In the genomic region with DNA sequence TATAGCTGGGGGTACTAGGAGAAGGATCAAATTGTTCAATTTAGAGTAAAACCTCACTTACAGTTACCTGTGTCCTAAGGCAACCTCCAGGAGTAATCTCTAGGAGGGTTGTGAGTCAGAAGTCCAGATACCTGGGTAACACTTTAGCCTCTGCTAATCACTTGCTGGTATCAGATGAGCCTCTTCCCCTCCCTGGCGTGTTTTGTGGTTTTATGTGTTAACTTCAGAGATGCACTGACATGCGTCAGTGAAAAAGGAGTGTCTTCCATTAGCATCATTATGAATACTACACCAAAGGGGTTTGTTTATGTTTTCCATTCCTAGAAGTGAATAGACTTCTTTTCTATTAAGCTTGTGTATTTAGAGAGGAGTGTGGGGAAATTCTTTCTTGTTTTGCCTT, we compare ENCODE assay signal across 11 cellular contexts.
DNase-seq lines count a peak whose midpoint lies in the region; ATAC-seq lines count a peak whose summit lies in the region.
"Had no signal": no experiment of that assay in that cellular context is flagged by ENCODE, and none has a peak within 500 bp of the region (broad histone marks: within the 10 kb centered on the region; RNA-seq: fewer than 3 reads in every experiment).

No MANE protein-coding gene starts in this region.

- H3K27ac Mint-ChIP-seq in activated naive CD8-positive, alpha-beta T cell treated with anti-CD3 and anti-CD28 coated beads for 36 hours = peak overlapping the region; percentile 84
- H3K27ac Mint-ChIP-seq: WTC11 had no signal

- no peak overlapping the region for H3K4me3 Mint-ChIP-seq in activated naive CD8-positive, alpha-beta T cell treated with anti-CD3 and anti-CD28 coated beads for 36 hours
- H3K4me3 Mint-ChIP-seq: WTC11 had no signal

- no peak for ATAC-seq in esophagus mucosa
- no peak for ATAC-seq in GM21576 (IDR thresholded peaks at IDR 0.05; ENCODE audit: unreplicated experiment)
- ATAC-seq: K562 had no signal

- peaks cover 5% of the 10 kb centered on the region for H3K36me3 Mint-ChIP-seq in activated naive CD8-positive, alpha-beta T cell treated with anti-CD3 and anti-CD28 coated beads for 36 hours
- H3K36me3 Mint-ChIP-seq: WTC11 had no signal

- no peaks in the 10 kb centered on the region for H3K9me3 Mint-ChIP-seq in activated naive CD8-positive, alpha-beta T cell treated with anti-CD3 and anti-CD28 coated beads for 36 hours
- H3K9me3 Mint-ChIP-seq: WTC11 had no signal

- DNase-seq in activated gamma-delta T cell treated with Interleukin-2 at 50 U/mL for 16 hours (peak; percentile 34), activated gamma-delta T cell (lab: John Stamatoyannopoulos, UW) (no peak), NCI-H187 treated with DMSO at 0.1 percent for 48 hours (lab: John Stamatoyannopoulos, UW) (peak; percentile 74), nucleus accumbens (lab: John Stamatoyannopoulos, UW) (no peak)
- peak; percentile 38 for DNase-seq in activated naive CD8-positive, alpha-beta T cell treated with anti-CD3 and anti-CD28 coated beads for 36 hours
- peak; percentile 37 for DNase-seq in stimulated activated CD8-positive, alpha-beta memory T cell treated with anti-CD3 and anti-CD28 coated beads, Interleukin-4, amount 100 ng/mL, for 48 hours
- DNase-seq: C1 segment of cervical spinal cord had no signal

- no peaks in the 10 kb centered on the region for H3K27me3 Mint-ChIP-seq in activated naive CD8-positive, alpha-beta T cell treated with anti-CD3 and anti-CD28 coated beads for 36 hours

- H3K4me1 Mint-ChIP-seq in activated naive CD8-positive, alpha-beta T cell treated with anti-CD3 and anti-CD28 coated beads for 36 hours = peaks cover 29% of the 10 kb centered on the region

Comparison
In these comparisons a context has a peak if more than half of its experiments do, and no peak if none do; other contexts are left out.
1. DNase-seq: peak in activated gamma-delta T cell treated with Interleukin-2 at 50 U/mL for 16 hours (single experiment), NCI-H187 treated with DMSO at 0.1 percent for 48 hours (single experiment), activated naive CD8-positive, alpha-beta T cell treated with anti-CD3 and anti-CD28 coated beads for 36 hours (single experiment) and stimulated activated CD8-positive, alpha-beta memory T cell treated with anti-CD3 and anti-CD28 coated beads, Interleukin-4, amount 100 ng/mL, for 48 hours (single experiment); none in activated gamma-delta T cell (single experiment) and nucleus accumbens (0 of 56).